In the genomic region with DNA sequence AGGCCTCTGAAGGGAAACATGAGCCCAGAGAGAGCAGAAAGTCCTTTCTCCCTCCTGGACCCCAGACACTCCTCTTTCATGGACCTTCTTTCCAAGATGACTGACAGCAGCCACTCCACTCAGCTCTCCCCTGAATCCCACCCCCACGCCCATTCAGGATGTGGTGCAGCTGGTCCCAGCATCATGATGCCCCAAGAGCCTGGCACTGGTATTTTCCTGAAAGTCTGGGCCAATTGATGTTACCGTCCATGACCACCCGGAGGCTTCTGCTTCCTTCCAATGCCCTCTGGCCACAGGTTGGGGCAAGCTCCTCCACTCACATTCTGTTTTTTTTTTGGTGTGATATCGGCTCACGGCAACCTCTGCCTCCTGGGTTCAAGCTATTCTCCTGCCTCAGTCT, we compare ENCODE assay signal across 14 cellular contexts.
DNase-seq lines count a peak whose midpoint lies in the region; ATAC-seq, FAIRE-seq and TF ChIP-seq lines count a peak whose summit lies in the region.
"Had no signal": no experiment of that assay in that cellular context is flagged by ENCODE, and none has a peak within 500 bp of the region (broad histone marks: within the 10 kb centered on the region; RNA-seq: fewer than 3 reads in every experiment).

No MANE protein-coding gene starts in this region.

- no peak for FAIRE-seq in bronchial epithelial cell (lab: Jason Lieb, UNC)

- intact Hi-C loops in prostate gland (cut with DNase I), result no loop called here

- H3K27ac ChIP-seq in prostate gland, result peak overlapping the region; percentile 64 to 92
- H3K27ac ChIP-seq: psoas muscle, tibial artery had no signal

- POLR2A ChIA-PET in HEK293T (lab: Yijun Ruan, JAX), result no interaction called here

- DNase-seq in DMS53 (lab: John Stamatoyannopoulos, UW) (peak; percentile 37), DMS53 treated with DMSO at 0.1 percent for 48 hours (lab: John Stamatoyannopoulos, UW; ENCODE audit: unreplicated experiment) (no peak), HEK293T (ENCODE audit: extremely low spot score) (no peak), bronchial epithelial cell (ENCODE audit: low read depth) (no peak), prostate gland (ENCODE audit: low spot score) (no peak)
- DNase-seq: activated T-cell treated with anti-CD3 and anti-CD28 coated beads for 4 hours, glutamatergic neuron, psoas muscle, tibial artery had no signal

- CTCF ChIA-PET in HEK293T (lab: Yijun Ruan, JAX), result no interaction called here

- peaks cover 35% of the 10 kb centered on the region for H3K4me1 ChIP-seq in prostate gland (replicated peaks)

- H3K27me3 ChIP-seq in bronchial epithelial cell (ENCODE audit: control insufficient read depth, insufficient read depth, low read length) (no peaks in the 10 kb centered on the region), prostate gland (replicated peaks; ENCODE audit: insufficient read depth) (no peaks in the 10 kb centered on the region)
- H3K27me3 ChIP-seq: tibial artery had no signal

- TF ChIP-seq CTCF in bronchial epithelial cell (IDR thresholded peaks at IDR 0.05; ENCODE audit: insufficient read depth, low read length, severe bottlenecking), result peak; percentile 8
- no peak for TF ChIP-seq CTCF in prostate gland (IDR thresholded peaks at IDR 0.05)

- TF ChIP-seq POLR2A in prostate gland (IDR thresholded peaks at IDR 0.05), result no peak

- H3K9me3 ChIP-seq in prostate gland, result no peaks in the 10 kb centered on the region
- H3K9me3 ChIP-seq: psoas muscle, tibial artery had no signal

- ATAC-seq in HG03025 (IDR thresholded peaks at IDR 0.05; ENCODE audit: low FRiP score, unreplicated experiment), result no peak
- ATAC-seq in HG03521 (IDR thresholded peaks at IDR 0.05; ENCODE audit: unreplicated experiment), result no peak
- no peak for ATAC-seq in HG02623 (IDR thresholded peaks at IDR 0.05; ENCODE audit: unreplicated experiment)
- ATAC-seq: activated naive CD4-positive, alpha-beta T cell treated with anti-CD3 and anti-CD28 coated beads, Interleukin-2, amount 50 U/mL, for 72 hours; natural killer cell treated with Interleukin-12 subunit alpha and Interleukin-12 subunit beta and Interleukin-15 and Interleukin-18, amount 100 ng/mL, for 72 hours had no signal

- WGBS in prostate gland, result 38% methylated on average over 5 of the region's 5 CpGs

- H3K36me3 ChIP-seq in bronchial epithelial cell (ENCODE audit: control insufficient read depth, insufficient read depth, low read length) (no peaks in the 10 kb centered on the region), prostate gland (no peaks in the 10 kb centered on the region)
- H3K36me3 ChIP-seq: tibial artery had no signal

- H3K4me3 ChIP-seq in bronchial epithelial cell (ENCODE audit: low read depth, low read length) (no peak overlapping the region), prostate gland (no peak overlapping the region)
- H3K4me3 ChIP-seq: psoas muscle, tibial artery had no signal

TF ChIP-seq in HEK293T, 16 proteins besides CTCF, POLR2A, EP300 and RAD21:
- TF ChIP-seq PKNOX1 (IDR thresholded peaks at IDR 0.05), result 0 out of 2 replicates have a peak, but pooled peaks have one; percentile 4
- no peak for TF ChIP-seq ZNF384 (IDR thresholded peaks at IDR 0.05)
- no peak for TF ChIP-seq FOXA1 (IDR thresholded peaks at IDR 0.05)
- TF ChIP-seq BHLHE40 (IDR thresholded peaks at IDR 0.05; ENCODE audit: borderline replicate concordance), result no peak
- TF ChIP-seq FOXK2 (IDR thresholded peaks at IDR 0.05), result no peak
